1 cellular context compared by ENCODE assay signal in the genomic region with DNA sequence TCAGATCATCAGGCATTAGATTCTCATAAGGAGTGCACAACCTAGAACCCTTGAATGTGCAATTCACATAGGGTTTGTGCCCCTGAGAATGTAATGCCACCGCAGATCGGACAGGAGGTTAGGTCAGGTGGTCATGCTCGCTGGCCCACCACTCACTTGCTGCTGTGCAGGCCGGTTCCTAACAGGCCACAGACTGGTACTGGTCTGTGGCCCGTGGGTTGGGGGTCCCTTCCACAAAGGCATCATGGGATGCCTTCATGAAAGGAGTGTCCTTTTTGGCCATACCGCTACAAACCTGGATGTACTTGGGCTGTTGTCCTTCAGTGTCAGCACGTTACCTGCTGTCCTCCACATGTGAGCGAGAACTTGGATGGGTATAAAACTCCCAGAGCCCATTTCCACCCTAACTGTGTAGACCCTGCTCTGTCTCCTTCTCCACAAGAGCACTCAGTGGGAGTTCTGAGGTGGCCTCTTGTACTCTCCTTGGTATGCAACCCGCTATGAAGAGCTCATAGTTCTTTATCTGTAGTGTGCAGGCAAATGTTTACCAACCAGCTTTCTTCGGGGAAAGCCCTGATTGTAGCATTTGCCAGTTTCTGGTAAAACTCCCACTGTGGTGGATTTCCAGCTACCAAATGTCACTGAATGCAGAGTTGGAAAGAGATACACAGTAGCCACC.
TF ChIP-seq lines count a peak whose summit lies in the region.

No MANE protein-coding gene starts in this region.

TF ChIP-seq in HepG2, 621 proteins besides CTCF, POLR2A, EP300 and RAD21:
- TF ChIP-seq ZNF703 (CRISPR knock-in tag; IDR thresholded peaks at IDR 0.05; ENCODE audit: borderline replicate concordance) (no peak), ZNF207 (IDR thresholded peaks at IDR 0.05; ENCODE audit: borderline replicate concordance) (no peak), MTA3 (CRISPR knock-in tag; IDR thresholded peaks at IDR 0.05) (no peak), MED1 (CRISPR knock-in tag; IDR thresholded peaks at IDR 0.05) (no peak), FOXP1 (IDR thresholded peaks at IDR 0.05) (no peak), FOXP1 (CRISPR knock-in tag; IDR thresholded peaks at IDR 0.05) (no peak), ZNF747 (CRISPR knock-in tag; IDR thresholded peaks at IDR 0.05; ENCODE audit: borderline replicate concordance) (no peak)
